11 cellular contexts compared by ENCODE assay signal in the genomic region with DNA sequence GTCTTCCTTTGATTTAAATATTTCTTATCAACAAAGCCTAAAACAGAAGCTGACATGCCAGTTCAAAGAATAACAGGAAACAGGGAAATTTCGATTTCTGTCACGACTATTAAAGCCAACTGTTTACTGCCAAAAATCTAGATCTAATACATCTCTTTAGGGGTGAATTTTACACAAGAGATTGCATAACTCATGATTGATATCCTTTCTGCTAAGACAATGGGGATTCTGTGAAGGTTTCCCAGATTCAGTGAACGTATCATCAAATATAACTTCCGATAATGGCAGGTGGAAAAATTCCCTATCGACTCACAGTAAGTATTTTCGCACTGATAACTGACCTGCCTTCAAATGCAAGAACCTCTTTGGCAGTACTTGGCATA. TPM values are rescaled to one million over a fixed set of nuclear protein-coding genes. Genes with fewer than 3 reads are reported as not detected.
DNase-seq lines count a peak whose midpoint lies in the region; ATAC-seq and TF ChIP-seq lines count a peak whose summit lies in the region.
"Had no signal": no experiment of that assay in that cellular context is flagged by ENCODE, and none has a peak within 500 bp of the region (broad histone marks: within the 10 kb centered on the region; RNA-seq: fewer than 3 reads in every experiment).

No MANE protein-coding gene starts in this region.

- ATAC-seq in HG03432 (IDR thresholded peaks at IDR 0.05; ENCODE audit: unreplicated experiment) (peak; percentile 21), left lobe of liver (no peak), left cardiac atrium (no peak)

- H3K36me3 Mint-ChIP-seq in T-helper 1 cell treated with Interleukin-12 subunit alpha and Interleukin-12 subunit beta and Interleukin-4 antibody, amounts not matched to agents 30 μg/mL and 1 μg/mL, for 36 hours (ENCODE audit: low read depth): peaks cover 6% of the 10 kb centered on the region
- peaks cover 11% of the 10 kb centered on the region for H3K36me3 Mint-ChIP-seq in MCF 10A (ENCODE audit: insufficient read depth, unreplicated experiment)

- H3K4me2 ChIP-seq in skeletal muscle satellite cell (ENCODE audit: low read length): peak overlapping the region; percentile 23

- peaks cover 22% of the 10 kb centered on the region for H3K4me1 Mint-ChIP-seq in T-helper 1 cell treated with Interleukin-12 subunit alpha and Interleukin-12 subunit beta and Interleukin-4 antibody, amounts not matched to agents 30 μg/mL and 1 μg/mL, for 36 hours (ENCODE audit: low read depth)
- peaks cover 15% of the 10 kb centered on the region for H3K4me1 Mint-ChIP-seq in MCF 10A (ENCODE audit: insufficient read depth, unreplicated experiment)

- no peak for TF ChIP-seq CTCF in MCF 10A (IDR thresholded peaks at IDR 0.05; ENCODE audit: unreplicated experiment)

- intact Hi-C loops in MCF 10A (cut with micrococcal nuclease): loop anchor here (5.0 kb wide), 1 partner anchor 51 kb away; no protein-coding TSS in a partner anchor
- intact Hi-C loops in left cardiac atrium (cut with DNase I): no loop called here

- H3K4me1 ChIP-seq in skeletal muscle satellite cell (ENCODE audit: control insufficient read depth, insufficient read depth, low read length): peaks cover 17% of the 10 kb centered on the region

- peaks cover 6% of the 10 kb centered on the region for H3K9me3 Mint-ChIP-seq in T-helper 1 cell treated with Interleukin-12 subunit alpha and Interleukin-12 subunit beta and Interleukin-4 antibody, amounts not matched to agents 30 μg/mL and 1 μg/mL, for 36 hours
- no peaks in the 10 kb centered on the region for H3K9me3 Mint-ChIP-seq in MCF 10A (ENCODE audit: unreplicated experiment)
- H3K9me3 Mint-ChIP-seq: dendritic cell treated with granulocyte-macrophage colony-stimulating factor and Interleukin-4, amounts not matched to agents 40 ng/mL and 50 ng/mL, for 4 days had no signal

- H3K9me3 ChIP-seq in skeletal muscle satellite cell (replicated peaks; ENCODE audit: low read length): no peaks in the 10 kb centered on the region

- DNase-seq in T-helper 1 cell: no peak
- DNase-seq in MCF 10A (ENCODE audit: unreplicated experiment): peak; percentile 26
- DNase-seq in NAMALWA (ENCODE audit: low spot score): no peak
- no peak for DNase-seq in left lobe of liver (ENCODE audit: low spot score)
- DNase-seq in left cardiac atrium: no peak
- DNase-seq: GOT3; stimulated activated CD8-positive, alpha-beta memory T cell treated with anti-CD3 and anti-CD28 coated beads, Interleukin-4, amount 100 ng/mL, for 48 hours had no signal

- peak overlapping the region; percentile 73 for H3K27ac Mint-ChIP-seq in T-helper 1 cell treated with Interleukin-12 subunit alpha and Interleukin-12 subunit beta and Interleukin-4 antibody, amounts not matched to agents 30 μg/mL and 1 μg/mL, for 36 hours
- peak overlapping the region; percentile 82 for H3K27ac Mint-ChIP-seq in MCF 10A (ENCODE audit: low read depth, unreplicated experiment)
- H3K27ac Mint-ChIP-seq: dendritic cell treated with granulocyte-macrophage colony-stimulating factor and Interleukin-4, amounts not matched to agents 40 ng/mL and 50 ng/mL, for 4 days had no signal

- POLR2A ChIA-PET in MCF 10A (lab: Yijun Ruan, JAX): interaction anchor here (0.6 to 4.5 kb wide), 11 partner anchors 11 to 586 kb away, joined by 3 to 72 read pairs (median 12); no protein-coding TSS in a partner anchor

- H3K27me3 ChIP-seq in skeletal muscle satellite cell (ENCODE audit: control insufficient read depth, insufficient read depth, low read length): no peaks in the 10 kb centered on the region

- H3K36me3 ChIP-seq in skeletal muscle satellite cell (ENCODE audit: insufficient read depth, low read length): no peaks in the 10 kb centered on the region

- TSS peak; percentile 39 for BruUV-seq in MCF 10A (replicated peaks; lab: Mats Ljungman, UMichigan)

- H3K4me3 ChIP-seq in skeletal muscle satellite cell (ENCODE audit: low read length): no peak overlapping the region

- H3K9ac ChIP-seq in skeletal muscle satellite cell (ENCODE audit: low read depth, low read length): no peak overlapping the region

- peak overlapping the region; percentile 35 for H3K4me3 Mint-ChIP-seq in T-helper 1 cell treated with Interleukin-12 subunit alpha and Interleukin-12 subunit beta and Interleukin-4 antibody, amounts not matched to agents 30 μg/mL and 1 μg/mL, for 36 hours
- H3K4me3 Mint-ChIP-seq in MCF 10A (ENCODE audit: unreplicated experiment): peak overlapping the region; percentile 68
- H3K4me3 Mint-ChIP-seq: dendritic cell treated with granulocyte-macrophage colony-stimulating factor and Interleukin-4, amounts not matched to agents 40 ng/mL and 50 ng/mL, for 4 days had no signal

- H3K27me3 Mint-ChIP-seq in T-helper 1 cell treated with Interleukin-12 subunit alpha and Interleukin-12 subunit beta and Interleukin-4 antibody, amounts not matched to agents 30 μg/mL and 1 μg/mL, for 36 hours (ENCODE audit: low read depth): no peaks in the 10 kb centered on the region
- H3K27me3 Mint-ChIP-seq in MCF 10A (ENCODE audit: insufficient read depth, unreplicated experiment): no peaks in the 10 kb centered on the region
- H3K27me3 Mint-ChIP-seq: dendritic cell treated with granulocyte-macrophage colony-stimulating factor and Interleukin-4, amounts not matched to agents 40 ng/mL and 50 ng/mL, for 4 days had no signal

- CTCF ChIA-PET in MCF 10A (lab: Yijun Ruan, JAX): interaction anchor here (0.7 to 4.1 kb wide), 9 partner anchors 9 to 297 kb away, joined by 3 to 32 read pairs (median 8); no protein-coding TSS in a partner anchor

RNA-seq across cellular contexts. Expression of a gene that starts 42.9 kb away (rescaled TPM):
- 23.9 and 32.1 TPM in 2 replicates for total RNA-seq in MCF 10A (2022)
- total RNA-seq in skeletal muscle satellite cell (2012; rRNA removed): 6.8 and 12.0 TPM in 2 replicates
- 59.8 TPM for total RNA-seq in left lobe of liver
- total RNA-seq in left cardiac atrium: 10 to 100 TPM; 32.1 to 45.1 TPM

RNA-seq across cellular contexts. Expression of a gene that starts 52.4 kb away (rescaled TPM):
- 71.2 and 89.7 TPM in 2 replicates for total RNA-seq in MCF 10A (2022)
- total RNA-seq in skeletal muscle satellite cell (2012; rRNA removed): 12.2 and 14.9 TPM in 2 replicates
- 73.4 TPM for total RNA-seq in left lobe of liver
- total RNA-seq in left cardiac atrium: 100 to 1,000 TPM in 1 of 2 donors, 10 to 100 TPM in 1; 84.9 to 111 TPM
